Comparison of ENCODE assay signal across 15 cellular contexts in the genomic region with DNA sequence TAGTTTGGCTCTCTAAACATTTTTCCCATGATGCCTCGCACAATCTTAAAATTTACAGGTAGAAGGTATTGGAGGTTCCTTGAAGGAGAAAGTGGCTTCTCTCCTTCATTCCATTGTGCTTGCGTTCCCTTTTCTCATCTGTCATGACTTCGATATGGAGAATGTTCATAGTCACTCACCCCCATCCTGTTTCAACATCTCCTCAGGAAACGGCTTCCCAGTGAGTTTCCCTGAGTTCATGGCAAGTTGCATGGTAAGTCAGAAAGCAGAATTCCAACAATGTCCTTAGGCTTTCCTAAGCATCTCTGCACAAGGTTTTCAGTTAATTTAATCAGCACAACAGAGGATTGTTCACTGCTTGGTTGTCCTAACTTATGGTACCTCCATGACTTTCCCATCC.
DNase-seq lines count a peak whose midpoint lies in the region; TF ChIP-seq lines count a peak whose summit lies in the region.
"Had no signal": no experiment of that assay in that cellular context is flagged by ENCODE, and none has a peak within 500 bp of the region (broad histone marks: within the 10 kb centered on the region; RNA-seq: fewer than 3 reads in every experiment).

No MANE protein-coding gene starts in this region.

- peaks cover 11% of the 10 kb centered on the region for H3K4me1 ChIP-seq in mammary epithelial cell (ENCODE audit: insufficient read depth, low read length)
- H3K4me1 ChIP-seq in mesenchymal stem cell (ENCODE audit: control insufficient read depth, insufficient read depth, low read depth, low read length) = no peaks in the 10 kb centered on the region
- H3K4me1 ChIP-seq: vagina had no signal

- H2BK15ac ChIP-seq in mesenchymal stem cell (ENCODE audit: low read depth, poor library complexity, severe bottlenecking) = no peak overlapping the region

- dilution Hi-C loops in mammary epithelial cell (cut with HindIII; ENCODE audit: low sequenced_read_pairs) = no loop called here

- H3K27ac Mint-ChIP-seq in HFFc6 = no peak overlapping the region

- H3K36me3 Mint-ChIP-seq in HFFc6 (ENCODE audit: low read depth) = no peaks in the 10 kb centered on the region

- intact Hi-C loops in mammary epithelial cell (cut with micrococcal nuclease) = no loop called here

- peak; percentile 83 for DNase-seq in AG10803 (ENCODE audit: low read depth)
- peak; percentile 72 for DNase-seq in LHCN-M2 (ENCODE audit: low read depth)
- DNase-seq in mammary epithelial cell = peak; percentile 27
- DNase-seq in mesenchymal stem cell = peak; percentile 87
- DNase-seq in HFFc6 = no peak
- no peak for DNase-seq in NCI-H345 (lab: John Stamatoyannopoulos, UW)
- no peak for DNase-seq in pons (ENCODE audit: low spot score)
- no peak for DNase-seq in stimulated activated CD4-positive, alpha-beta T cell treated with anti-CD3 and anti-CD28 coated beads, Interleukin-4, amount 100 ng/mL, for 24 hours
- DNase-seq: cortex of kidney; GF-D8; head of caudate nucleus; NCI-H1694; NCI-H524; stimulated activated CD4-positive, alpha-beta T cell treated with anti-CD3 and anti-CD28 coated beads, Interleukin-1b, Interleukin-23, amount 100 ng/mL, for 48 hours had no signal

- no peak overlapping the region for H2BK12ac ChIP-seq in mesenchymal stem cell (ENCODE audit: low read length in 2 of 2)

- H3K4me3 Mint-ChIP-seq in HFFc6 = no peak overlapping the region

- H3K36me3 ChIP-seq in mammary epithelial cell (ENCODE audit: insufficient read depth, low read length) (no peaks in the 10 kb centered on the region), mesenchymal stem cell (ENCODE audit: control insufficient read depth in 1 of 2, insufficient read depth in 2 of 2, low read depth in 1 of 2, low read length in 2 of 2) (no peaks in the 10 kb centered on the region)
- H3K36me3 ChIP-seq: vagina had no signal

- no peak overlapping the region for H2AK5ac ChIP-seq in mesenchymal stem cell (ENCODE audit: low read length, severe bottlenecking)

- H3K14ac ChIP-seq in mesenchymal stem cell (ENCODE audit: low read length in 2 of 2) = no peak overlapping the region

- H4K91ac ChIP-seq in mesenchymal stem cell (ENCODE audit: low read length) = no peak overlapping the region

- H3K9ac ChIP-seq in mammary epithelial cell (ENCODE audit: insufficient read depth, low read length) = no peak overlapping the region
- H3K9ac ChIP-seq in mesenchymal stem cell (ENCODE audit: low read length) = no peak overlapping the region

- no peaks in the 10 kb centered on the region for H3K27me3 Mint-ChIP-seq in HFFc6 (ENCODE audit: insufficient read depth)

- no peak overlapping the region for H4K8ac ChIP-seq in mesenchymal stem cell (ENCODE audit: low read length)

- H3K4me3 ChIP-seq in AG10803 (ENCODE audit: low read length) (no peak overlapping the region), mammary epithelial cell (replicated peaks in 1 of 3; ENCODE audit: insufficient read depth in 1 of 3, low read depth in 2 of 3, low read length in 3 of 3) (no peak overlapping the region), mesenchymal stem cell (ENCODE audit: insufficient read depth in 1 of 2, low read depth in 1 of 2, low read length in 2 of 2) (no peak overlapping the region)
- H3K4me3 ChIP-seq: vagina had no signal

- no peaks in the 10 kb centered on the region for H3K27me3 ChIP-seq in mammary epithelial cell (ENCODE audit: insufficient read depth, low read length)
- H3K27me3 ChIP-seq in mesenchymal stem cell (ENCODE audit: control insufficient read depth in 1 of 2, insufficient read depth in 1 of 2, low read length in 2 of 2) = no peaks in the 10 kb centered on the region
- H3K27me3 ChIP-seq: vagina had no signal

- peak overlapping the region; percentile 66 for H2AFZ ChIP-seq in mammary epithelial cell (ENCODE audit: low read depth, low read length)
- no peak overlapping the region for H2AFZ ChIP-seq in mesenchymal stem cell (ENCODE audit: low read depth, low read length)

- WGBS in mammary epithelial cell (ENCODE audit: low coverage, missing lambda C conversion rate) = 46% methylated on average over 4 of the region's 4 CpGs
- 51% methylated on average over 4 of the region's 4 CpGs for WGBS in mesenchymal stem cell

- TF ChIP-seq CTCF in AG10803 (conservative IDR thresholded peaks at IDR 0.05; ENCODE audit: low read length) (no peak), mammary epithelial cell (conservative IDR thresholded peaks at IDR 0.05 in 1 of 2, IDR thresholded peaks at IDR 0.05 in 1 of 2; ENCODE audit: extremely low read depth in 1 of 2, insufficient read depth in 1 of 2, low read depth in 1 of 2, low read length in 2 of 2) (no peak), HFFc6 (IDR thresholded peaks at IDR 0.05) (no peak)

- no peak overlapping the region for H3K18ac ChIP-seq in mesenchymal stem cell (ENCODE audit: low read depth in 1 of 2, low read length in 2 of 2)

- H3K9me3 ChIP-seq in mammary epithelial cell (replicated peaks; ENCODE audit: insufficient read depth, low read length) (no peaks in the 10 kb centered on the region), mesenchymal stem cell (ENCODE audit: control insufficient read depth, low read length) (no peaks in the 10 kb centered on the region)
- H3K9me3 ChIP-seq: vagina had no signal

- H3K4me1 Mint-ChIP-seq in HFFc6 (ENCODE audit: low read depth) = no peaks in the 10 kb centered on the region

- H3K4ac ChIP-seq in mesenchymal stem cell (ENCODE audit: low read depth in 1 of 2, low read length in 2 of 2) = no peak overlapping the region

- H2BK5ac ChIP-seq in mesenchymal stem cell (ENCODE audit: low read depth, low read length, poor library complexity, severe bottlenecking) = no peak overlapping the region

- H3K27ac ChIP-seq in mammary epithelial cell (ENCODE audit: insufficient read depth, low read depth, low read length) = no peak overlapping the region
- peak overlapping the region; percentile 6 for H3K27ac ChIP-seq in mesenchymal stem cell (ENCODE audit: low read length, poor library complexity, severe bottlenecking)
- H3K27ac ChIP-seq: vagina had no signal

- H3K23ac ChIP-seq in mesenchymal stem cell (ENCODE audit: low read length in 2 of 2) = no peak overlapping the region

- no TSS peak for BruUV-seq in mammary epithelial cell (replicated peaks; lab: Mats Ljungman, UMichigan)

- H3K79me2 ChIP-seq in mammary epithelial cell (ENCODE audit: insufficient read depth, low read length) = no peaks in the 10 kb centered on the region

- H3K79me1 ChIP-seq in mesenchymal stem cell (replicated peaks; ENCODE audit: low read length, poor library complexity, severe bottlenecking) = no peaks in the 10 kb centered on the region

- peaks cover 11% of the 10 kb centered on the region; the same call in 1 of the 2 replicates for H3K9me3 Mint-ChIP-seq in HFFc6

- in situ Hi-C loops in mammary epithelial cell (cut with MboI; ENCODE audit: low sequenced_read_pairs in 2 of 2) = no loop called here

- H2BK120ac ChIP-seq in mesenchymal stem cell (ENCODE audit: low read depth, low read length) = no peak overlapping the region

- no peak overlapping the region for H3K4me2 ChIP-seq in mammary epithelial cell (ENCODE audit: insufficient read depth, low read depth, low read length)
- no peak overlapping the region for H3K4me2 ChIP-seq in mesenchymal stem cell (ENCODE audit: low read length, poor library complexity, severe bottlenecking)

- H4K20me1 ChIP-seq in mammary epithelial cell (ENCODE audit: insufficient read depth, low read length) = no peaks in the 10 kb centered on the region

- CTCF ChIA-PET in mammary epithelial cell (lab: Charles Lee; ENCODE audit: low non-redundant PET) = no interaction called here

Comparison
In these comparisons a context has a peak if more than half of its experiments do, and no peak if none do; other contexts are left out.
1. DNase-seq: peak in AG10803 (single experiment), LHCN-M2 (single experiment), mammary epithelial cell (single experiment) and mesenchymal stem cell (single experiment); none in HFFc6 (single experiment), NCI-H345 (single experiment), pons (single experiment) and stimulated activated CD4-positive, alpha-beta T cell treated with anti-CD3 and anti-CD28 coated beads, Interleukin-4, amount 100 ng/mL, for 24 hours (single experiment).